Comparison of ENCODE assay signal across 2 cellular contexts in the genomic region with DNA sequence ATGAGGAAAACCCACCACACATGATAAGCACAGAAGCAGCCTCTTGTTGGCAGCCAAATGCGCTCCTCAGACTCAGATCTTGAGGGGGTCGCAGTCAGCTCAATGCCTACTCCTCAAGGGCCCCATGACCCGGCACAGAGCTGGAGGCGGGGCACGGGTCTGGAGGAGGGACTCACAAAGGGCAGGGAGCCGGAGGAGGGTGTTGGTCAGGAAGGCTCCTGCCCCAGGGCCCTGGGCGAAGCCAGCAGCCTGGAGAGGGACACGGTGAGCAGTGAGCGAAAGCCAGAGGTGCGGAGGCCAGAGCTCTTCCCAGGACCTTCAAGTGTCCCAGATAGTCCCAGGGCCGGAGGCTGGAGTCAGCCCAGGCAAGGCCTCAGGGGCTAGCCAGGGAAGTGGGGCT.
TF ChIP-seq lines count a peak whose summit lies in the region.

No MANE protein-coding gene starts in this region.

TF ChIP-seq in GM23338, 12 proteins besides CTCF, POLR2A, EP300 and RAD21 (continues in another document):
- TF ChIP-seq JUNB (IDR thresholded peaks at IDR 0.05; ENCODE audit: unreplicated experiment) (no peak), EZH2 (IDR thresholded peaks at IDR 0.05; ENCODE audit: low read depth, unreplicated experiment) (no peak), POLR2AphosphoS5 (IDR thresholded peaks at IDR 0.05; ENCODE audit: low read depth) (no peak), NANOG (IDR thresholded peaks at IDR 0.05; ENCODE audit: borderline replicate concordance) (no peak), CREB1 (CRISPR knock-in tag; IDR thresholded peaks at IDR 0.05; ENCODE audit: low read depth) (no peak), ZNF114 (CRISPR knock-in tag; IDR thresholded peaks at IDR 0.05) (no peak), ZNF462 (CRISPR knock-in tag; IDR thresholded peaks at IDR 0.05) (no peak), STAT1 (IDR thresholded peaks at IDR 0.05; ENCODE audit: unreplicated experiment) (no peak), ZNF331 (CRISPR knock-in tag; IDR thresholded peaks at IDR 0.05; ENCODE audit: low read depth) (no peak), EZH2phosphoT487 (IDR thresholded peaks at IDR 0.05; ENCODE audit: unreplicated experiment) (no peak)
- TF ChIP-seq, protein P1, sequence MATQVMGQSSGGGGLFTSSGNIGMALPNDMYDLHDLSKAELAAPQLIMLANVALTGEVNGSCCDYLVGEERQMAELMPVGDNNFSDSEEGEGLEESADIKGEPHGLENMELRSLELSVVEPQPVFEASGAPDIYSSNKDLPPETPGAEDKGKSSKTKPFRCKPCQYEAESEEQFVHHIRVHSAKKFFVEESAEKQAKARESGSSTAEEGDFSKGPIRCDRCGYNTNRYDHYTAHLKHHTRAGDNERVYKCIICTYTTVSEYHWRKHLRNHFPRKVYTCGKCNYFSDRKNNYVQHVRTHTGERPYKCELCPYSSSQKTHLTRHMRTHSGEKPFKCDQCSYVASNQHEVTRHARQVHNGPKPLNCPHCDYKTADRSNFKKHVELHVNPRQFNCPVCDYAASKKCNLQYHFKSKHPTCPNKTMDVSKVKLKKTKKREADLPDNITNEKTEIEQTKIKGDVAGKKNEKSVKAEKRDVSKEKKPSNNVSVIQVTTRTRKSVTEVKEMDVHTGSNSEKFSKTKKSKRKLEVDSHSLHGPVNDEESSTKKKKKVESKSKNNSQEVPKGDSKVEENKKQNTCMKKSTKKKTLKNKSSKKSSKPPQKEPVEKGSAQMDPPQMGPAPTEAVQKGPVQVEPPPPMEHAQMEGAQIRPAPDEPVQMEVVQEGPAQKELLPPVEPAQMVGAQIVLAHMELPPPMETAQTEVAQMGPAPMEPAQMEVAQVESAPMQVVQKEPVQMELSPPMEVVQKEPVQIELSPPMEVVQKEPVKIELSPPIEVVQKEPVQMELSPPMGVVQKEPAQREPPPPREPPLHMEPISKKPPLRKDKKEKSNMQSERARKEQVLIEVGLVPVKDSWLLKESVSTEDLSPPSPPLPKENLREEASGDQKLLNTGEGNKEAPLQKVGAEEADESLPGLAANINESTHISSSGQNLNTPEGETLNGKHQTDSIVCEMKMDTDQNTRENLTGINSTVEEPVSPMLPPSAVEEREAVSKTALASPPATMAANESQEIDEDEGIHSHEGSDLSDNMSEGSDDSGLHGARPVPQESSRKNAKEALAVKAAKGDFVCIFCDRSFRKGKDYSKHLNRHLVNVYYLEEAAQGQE (IDR thresholded peaks at IDR 0.05; ENCODE audit: unreplicated experiment): no peak

TF ChIP-seq in H1, 55 proteins besides CTCF, POLR2A, EP300 and RAD21:
- TF ChIP-seq SIRT6 (IDR thresholded peaks at IDR 0.05; ENCODE audit: low read length) (no peak), JUN (IDR thresholded peaks at IDR 0.05; ENCODE audit: low read depth, low read length) (no peak), E2F6 (IDR thresholded peaks at IDR 0.05) (no peak), BRCA1 (IDR thresholded peaks at IDR 0.05; ENCODE audit: low read depth, low read length) (no peak), RXRA (IDR thresholded peaks at IDR 0.05; ENCODE audit: insufficient read depth, low read depth, low read length) (no peak), POU5F1 (IDR thresholded peaks at IDR 0.05; ENCODE audit: low read depth, low read length) (no peak), BCL11A (IDR thresholded peaks at IDR 0.05; ENCODE audit: low read depth in 2 of 2, low read length in 2 of 2) (no peak), NANOG (IDR thresholded peaks at IDR 0.05; ENCODE audit: insufficient read depth, low read depth, low read length, poor library complexity, severe bottlenecking) (no peak), POLR2AphosphoS5 (IDR thresholded peaks at IDR 0.05; ENCODE audit: low read depth, low read length) (no peak), SIX5 (IDR thresholded peaks at IDR 0.05; ENCODE audit: low read depth, low read length) (no peak), FOSL1 (IDR thresholded peaks at IDR 0.05; ENCODE audit: insufficient read depth, low read depth, low read length) (no peak), HDAC2 (IDR thresholded peaks at IDR 0.05; ENCODE audit: borderline replicate concordance in 1 of 2, low read depth in 2 of 2, low read length in 2 of 2) (no peak), GTF2F1 (IDR thresholded peaks at IDR 0.05; ENCODE audit: borderline replicate concordance, low read depth, low read length) (no peak), TAF7 (optimal IDR thresholded peaks at IDR 0.05; ENCODE audit: borderline replicate concordance, low read depth, low read length) (no peak), SP4 (IDR thresholded peaks at IDR 0.05; ENCODE audit: low read length) (no peak), CBX5 (IDR thresholded peaks at IDR 0.05; ENCODE audit: low read depth, low read length) (no peak)
